In genomic region chr12:39990122-39991101, GRCh38 we compare ENCODE assay signal across 8 cellular contexts.
DNase-seq lines count a peak whose midpoint lies in the region; ATAC-seq and TF ChIP-seq lines count a peak whose summit lies in the region.

No MANE protein-coding gene starts in this region.

- no peaks in the 10 kb centered on the region for H3K9me3 Mint-ChIP-seq in stimulated activated effector memory CD8-positive, alpha-beta T cell treated with anti-CD3 and anti-CD28 coated beads, Interleukin-12 subunit alpha, Interleukin-12 subunit beta, amount 100 ng/mL, for 72 hours

- peaks cover 8% of the 10 kb centered on the region for H3K4me1 Mint-ChIP-seq in stimulated activated effector memory CD8-positive, alpha-beta T cell treated with anti-CD3 and anti-CD28 coated beads, Interleukin-12 subunit alpha, Interleukin-12 subunit beta, amount 100 ng/mL, for 72 hours

- H3K9me3 ChIP-seq in mucosa of descending colon = no peaks in the 10 kb centered on the region

- H3K27ac Mint-ChIP-seq in stimulated activated effector memory CD8-positive, alpha-beta T cell treated with anti-CD3 and anti-CD28 coated beads, Interleukin-12 subunit alpha, Interleukin-12 subunit beta, amount 100 ng/mL, for 72 hours = no peak overlapping the region

- H3K4me3 ChIP-seq in H7 (ENCODE audit: insufficient read depth, low read depth, low read length) = no peak overlapping the region
- H3K4me3 ChIP-seq in mucosa of descending colon = no peak overlapping the region

- H3K36me3 Mint-ChIP-seq in stimulated activated effector memory CD8-positive, alpha-beta T cell treated with anti-CD3 and anti-CD28 coated beads, Interleukin-12 subunit alpha, Interleukin-12 subunit beta, amount 100 ng/mL, for 72 hours = no peaks in the 10 kb centered on the region

- intact Hi-C loops in mucosa of descending colon (cut with DNase I, micrococcal nuclease) = loop anchor here in 1 of 2 donors (5.0 kb wide), 1 partner anchor 223 kb away; no protein-coding TSS in a partner anchor

- H3K4me3 Mint-ChIP-seq in stimulated activated effector memory CD8-positive, alpha-beta T cell treated with anti-CD3 and anti-CD28 coated beads, Interleukin-12 subunit alpha, Interleukin-12 subunit beta, amount 100 ng/mL, for 72 hours = no peak overlapping the region

- H3K4me1 ChIP-seq in mucosa of descending colon (ENCODE audit: low read depth) = no peaks in the 10 kb centered on the region

- ATAC-seq in mucosa of descending colon = peak; percentile 90
- peak; percentile 80 for ATAC-seq in stimulated activated effector memory CD8-positive, alpha-beta T cell treated with anti-CD3 and anti-CD28 coated beads, Interleukin-12 subunit alpha, Interleukin-12 subunit beta, amount 100 ng/mL, for 72 hours

- TF ChIP-seq CTCF in LNCAP (IDR thresholded peaks at IDR 0.05) (peak; percentile 84), mucosa of descending colon (IDR thresholded peaks at IDR 0.05) (peak; percentile 64)

- DNase-seq in NCI-H146 (lab: John Stamatoyannopoulos, UW) (peak; percentile 5), NCI-H146 treated with DMSO at 0.1 percent for 48 hours (lab: John Stamatoyannopoulos, UW; ENCODE audit: unreplicated experiment) (no peak), H7 (peak; percentile 21), dermis microvascular lymphatic vessel endothelial cell (ENCODE audit: low read depth in 2 of 2) (peak; percentile 25 to 51), mucosa of descending colon (peak in 2 of 3 donors; percentile 62 to 90)
- peak; percentile 43 to 55 for DNase-seq in activated CD4-positive, alpha-beta T cell treated with anti-CD3 and anti-CD28 coated beads for 4 hours
- peak; percentile 44 to 75 for DNase-seq in stimulated activated effector memory CD8-positive, alpha-beta T cell treated with anti-CD3 and anti-CD28 coated beads, Interleukin-12 subunit alpha, Interleukin-12 subunit beta, amount 100 ng/mL, for 72 hours (ENCODE audit: low spot score in 2 of 2)

- no peaks in the 10 kb centered on the region for H3K36me3 ChIP-seq in H7 (replicated peaks; ENCODE audit: control insufficient read depth, insufficient read depth, low read length)
- H3K36me3 ChIP-seq in mucosa of descending colon (ENCODE audit: low read depth) = no peaks in the 10 kb centered on the region

- H3K27me3 ChIP-seq in H7 (ENCODE audit: control insufficient read depth, insufficient read depth, low read length) = no peaks in the 10 kb centered on the region
